ENCODE assay signal across 2 cellular contexts in genomic region chr4:184350964-184351363, GRCh38.
TF ChIP-seq lines count a peak whose summit lies in the region.

No MANE protein-coding gene starts in this region.

TF ChIP-seq in GM12878, 131 proteins besides CTCF, POLR2A, EP300 and RAD21 (continues in another document):
- peak; percentile 86; the same call in 1 of the 2 replicates for TF ChIP-seq CHD1 (IDR thresholded peaks at IDR 0.05; ENCODE audit: low read depth, low read length)
- no peak for TF ChIP-seq YY1 (IDR thresholded peaks at IDR 0.05; ENCODE audit: low read depth, low read length)
- no peak for TF ChIP-seq TCF7 (IDR thresholded peaks at IDR 0.05; ENCODE audit: borderline replicate concordance)
- TF ChIP-seq STAT3 (IDR thresholded peaks at IDR 0.05; ENCODE audit: low read depth, low read length), result no peak
- TF ChIP-seq ZBTB40 (IDR thresholded peaks at IDR 0.05; ENCODE audit: borderline replicate concordance), result no peak
- no peak for TF ChIP-seq CREB1 (IDR thresholded peaks at IDR 0.05; ENCODE audit: low read depth)
- TF ChIP-seq TBL1XR1 (IDR thresholded peaks at IDR 0.05; ENCODE audit: low read depth, low read length), result no peak
- TF ChIP-seq SUZ12 (IDR thresholded peaks at IDR 0.05; ENCODE audit: unreplicated experiment), result no peak
- no peak for TF ChIP-seq MLLT1 (IDR thresholded peaks at IDR 0.05)
- TF ChIP-seq TARDBP (IDR thresholded peaks at IDR 0.05; ENCODE audit: borderline replicate concordance), result no peak
- TF ChIP-seq ETV6 (conservative IDR thresholded peaks at IDR 0.05 in 1 of 2, IDR thresholded peaks at IDR 0.05 in 1 of 2; ENCODE audit: borderline replicate concordance in 1 of 2, low read depth in 1 of 2), result no peak
- TF ChIP-seq EZH2 (IDR thresholded peaks at IDR 0.05; ENCODE audit: borderline replicate concordance, control insufficient read depth, low read depth, low read length), result no peak
- TF ChIP-seq MAX (IDR thresholded peaks at IDR 0.05; ENCODE audit: low read depth, low read length), result no peak
- TF ChIP-seq ZNF217 (IDR thresholded peaks at IDR 0.05), result peak; percentile 61; the same call in 1 of the 2 replicates
- TF ChIP-seq, protein P1, sequence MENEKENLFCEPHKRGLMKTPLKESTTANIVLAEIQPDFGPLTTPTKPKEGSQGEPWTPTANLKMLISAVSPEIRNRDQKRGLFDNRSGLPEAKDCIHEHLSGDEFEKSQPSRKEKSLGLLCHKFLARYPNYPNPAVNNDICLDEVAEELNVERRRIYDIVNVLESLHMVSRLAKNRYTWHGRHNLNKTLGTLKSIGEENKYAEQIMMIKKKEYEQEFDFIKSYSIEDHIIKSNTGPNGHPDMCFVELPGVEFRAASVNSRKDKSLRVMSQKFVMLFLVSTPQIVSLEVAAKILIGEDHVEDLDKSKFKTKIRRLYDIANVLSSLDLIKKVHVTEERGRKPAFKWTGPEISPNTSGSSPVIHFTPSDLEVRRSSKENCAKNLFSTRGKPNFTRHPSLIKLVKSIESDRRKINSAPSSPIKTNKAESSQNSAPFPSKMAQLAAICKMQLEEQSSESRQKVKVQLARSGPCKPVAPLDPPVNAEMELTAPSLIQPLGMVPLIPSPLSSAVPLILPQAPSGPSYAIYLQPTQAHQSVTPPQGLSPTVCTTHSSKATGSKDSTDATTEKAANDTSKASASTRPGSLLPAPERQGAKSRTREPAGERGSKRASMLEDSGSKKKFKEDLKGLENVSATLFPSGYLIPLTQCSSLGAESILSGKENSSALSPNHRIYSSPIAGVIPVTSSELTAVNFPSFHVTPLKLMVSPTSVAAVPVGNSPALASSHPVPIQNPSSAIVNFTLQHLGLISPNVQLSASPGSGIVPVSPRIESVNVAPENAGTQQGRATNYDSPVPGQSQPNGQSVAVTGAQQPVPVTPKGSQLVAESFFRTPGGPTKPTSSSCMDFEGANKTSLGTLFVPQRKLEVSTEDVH (IDR thresholded peaks at IDR 0.05; ENCODE audit: low read depth, partially characterized antibody), result peak; percentile 4

TF ChIP-seq in HepG2, 621 proteins besides CTCF, POLR2A, EP300 and RAD21 (continued from another document):
- TF ChIP-seq ZNF569 (CRISPR knock-in tag; IDR thresholded peaks at IDR 0.05; ENCODE audit: borderline replicate concordance), result no peak
- TF ChIP-seq ZNF362 (CRISPR knock-in tag; IDR thresholded peaks at IDR 0.05; ENCODE audit: borderline replicate concordance), result no peak
- no peak for TF ChIP-seq PPARG (CRISPR knock-in tag; conservative IDR thresholded peaks at IDR 0.05)
- TF ChIP-seq POGK (CRISPR knock-in tag; conservative IDR thresholded peaks at IDR 0.05), result no peak
- TF ChIP-seq ZNF142 (CRISPR knock-in tag; IDR thresholded peaks at IDR 0.05), result no peak
- no peak for TF ChIP-seq SOX5 (CRISPR knock-in tag; IDR thresholded peaks at IDR 0.05; ENCODE audit: borderline replicate concordance)
- TF ChIP-seq CC2D1A (CRISPR knock-in tag; IDR thresholded peaks at IDR 0.05), result no peak
- TF ChIP-seq ZNF343 (CRISPR knock-in tag; IDR thresholded peaks at IDR 0.05), result no peak
- no peak for TF ChIP-seq RELA (CRISPR knock-in tag; IDR thresholded peaks at IDR 0.05)
- TF ChIP-seq GABPA (IDR thresholded peaks at IDR 0.05; ENCODE audit: low read depth, low read length), result no peak
- TF ChIP-seq GABPA (CRISPR knock-in tag; IDR thresholded peaks at IDR 0.05; ENCODE audit: low read depth), result no peak
- TF ChIP-seq TBX3 (IDR thresholded peaks at IDR 0.05; ENCODE audit: borderline replicate concordance), result no peak
- TF ChIP-seq YEATS4 (CRISPR knock-in tag; IDR thresholded peaks at IDR 0.05; ENCODE audit: borderline replicate concordance), result no peak
- no peak for TF ChIP-seq ZNF460 (CRISPR knock-in tag; IDR thresholded peaks at IDR 0.05; ENCODE audit: borderline replicate concordance)
- no peak for TF ChIP-seq NFE2L1 (CRISPR knock-in tag; IDR thresholded peaks at IDR 0.05; ENCODE audit: borderline replicate concordance)
- TF ChIP-seq HMG20B (CRISPR knock-in tag; conservative IDR thresholded peaks at IDR 0.05), result no peak
- no peak for TF ChIP-seq SNAI1 (CRISPR knock-in tag; IDR thresholded peaks at IDR 0.05; ENCODE audit: borderline replicate concordance)
- TF ChIP-seq FOSL2 (CRISPR knock-in tag; IDR thresholded peaks at IDR 0.05), result no peak
